ENCODE assay signal across 11 cellular contexts in genomic region chr1:153609585-153609907, GRCh38. TPM values are rescaled to one million over a fixed set of nuclear protein-coding genes. Genes with fewer than 3 reads are reported as not detected.
DNase-seq lines count a peak whose midpoint lies in the region; ATAC-seq and TF ChIP-seq lines count a peak whose summit lies in the region.
"Had no signal": no experiment of that assay in that cellular context is flagged by ENCODE, and none has a peak within 500 bp of the region (broad histone marks: within the 10 kb centered on the region; RNA-seq: fewer than 3 reads in every experiment).

No MANE protein-coding gene starts in this region.

- H3K4me1 Mint-ChIP-seq in endodermal cell = peaks cover 50% of the 10 kb centered on the region

- peaks cover 2% of the 10 kb centered on the region for H3K27me3 Mint-ChIP-seq in endodermal cell (ENCODE audit: insufficient read depth)

- H3K9me3 ChIP-seq in SK-N-SH = no peaks in the 10 kb centered on the region
- H3K9me3 ChIP-seq in endodermal cell (ENCODE audit: control insufficient read depth, low read length) = no peaks in the 10 kb centered on the region
- no peaks in the 10 kb centered on the region for H3K9me3 ChIP-seq in muscle layer of colon (ENCODE audit: low read length)
- no peaks in the 10 kb centered on the region for H3K9me3 ChIP-seq in tibial nerve

- H3K9ac ChIP-seq in SK-N-SH = peak overlapping the region; percentile 100; the same call in 1 of the 2 replicates
- no peak overlapping the region for H3K9ac ChIP-seq in endodermal cell (ENCODE audit: extremely low read depth, low read length, poor library complexity, severe bottlenecking)
- H3K9ac ChIP-seq in muscle layer of colon (ENCODE audit: low read length) = no peak overlapping the region

- H3K4me1 ChIP-seq in SK-N-SH (ENCODE audit: control insufficient read depth in 1 of 2, insufficient read depth in 2 of 2, low read depth in 1 of 2, low read length in 1 of 2) = peaks cover 15 to 23% of the 10 kb centered on the region in 2 experiments; a peak in 3 of 4 replicates
- H3K4me1 ChIP-seq in endodermal cell (ENCODE audit: control insufficient read depth, insufficient read depth, low read length) = peaks cover 3% of the 10 kb centered on the region
- peaks cover 42% of the 10 kb centered on the region for H3K4me1 ChIP-seq in muscle layer of colon (ENCODE audit: insufficient read depth, low read length)
- H3K4me1 ChIP-seq in tibial nerve = peaks cover 0 to 66% (median 41%) of the 10 kb centered on the region in 4 donors

- no peak for TF ChIP-seq RAD21 in SK-N-SH (IDR thresholded peaks at IDR 0.05; ENCODE audit: low read length)

- H3K9me3 Mint-ChIP-seq in endodermal cell = no peaks in the 10 kb centered on the region
- H3K9me3 Mint-ChIP-seq: natural killer cell treated with Interleukin-12 subunit alpha and Interleukin-12 subunit beta and Interleukin-15 and Interleukin-18, amount 100 ng/mL, for 72 hours had no signal

- H3K9me2 ChIP-seq in SK-N-SH = no peaks in the 10 kb centered on the region

- peaks cover 51% of the 10 kb centered on the region for H3K79me2 ChIP-seq in SK-N-SH (ENCODE audit: insufficient read depth)

- 77% methylated on average over 6 of the region's 6 CpGs for WGBS in SK-N-SH (ENCODE audit: low lambda C conversion rate)
- WGBS in endodermal cell (ENCODE audit: insufficient coverage in 1 of 2, insufficient read length in 1 of 2), 2 experiments = 78 to 100% methylated on average over 2 to 6 of the region's 6 CpGs
- WGBS in tibial nerve, 2 donors = 47 to 52% methylated on average over 6 of the region's 6 CpGs

- H2AFZ ChIP-seq in SK-N-SH (ENCODE audit: low read depth) = peak overlapping the region; percentile 48; the same call in 1 of the 2 replicates

- H3K36me3 Mint-ChIP-seq in endodermal cell (ENCODE audit: low read depth) = peaks cover 25% of the 10 kb centered on the region
- H3K36me3 Mint-ChIP-seq: natural killer cell treated with Interleukin-12 subunit alpha and Interleukin-12 subunit beta and Interleukin-15 and Interleukin-18, amount 100 ng/mL, for 72 hours had no signal

- H3K27me3 ChIP-seq in SK-N-SH (ENCODE audit: insufficient read depth) (no peaks in the 10 kb centered on the region), endodermal cell (ENCODE audit: control insufficient read depth, insufficient read depth, low read length, poor library complexity, severe bottlenecking) (no peaks in the 10 kb centered on the region), muscle layer of colon (ENCODE audit: control insufficient read depth in 1 of 2, insufficient read depth in 2 of 2, low read length in 2 of 2) (no peaks in the 10 kb centered on the region), tibial nerve (no peaks in the 10 kb centered on the region)

- CTCF ChIA-PET in SK-N-SH (lab: Yijun Ruan, JAX) = no interaction called here

- H3K27ac ChIP-seq in SK-N-SH (ENCODE audit: low read depth in 2 of 2, low read length in 1 of 2) (peak overlapping the region; percentile 58 to 84; a peak in 3 of 4 replicates), endodermal cell (ENCODE audit: low read depth, low read length) (no peak overlapping the region), muscle layer of colon (ENCODE audit: low read depth, low read length) (peak overlapping the region; percentile 60), tibial nerve (peak overlapping the region; percentile 89 to 99 (median 94))
- H3K27ac ChIP-seq: 22Rv1 had no signal

- H3K4me3 ChIP-seq in SK-N-SH (ENCODE audit: low read depth in 2 of 2, low read length in 1 of 2) (peak overlapping the region in 1 of 2 experiments; percentile 87; a peak in 1 of 4 replicates), endodermal cell (ENCODE audit: low read length) (peak overlapping the region; percentile 97), muscle layer of colon (ENCODE audit: low read depth in 1 of 2, low read length in 2 of 2) (peak overlapping the region in 1 of 2 donors; percentile 32), tibial nerve (peak overlapping the region; percentile 6 to 47 (median 31))

- no peak for TF ChIP-seq POLR2A in tibial nerve (IDR thresholded peaks at IDR 0.05)

- peak overlapping the region; percentile 79 for H3K4me3 Mint-ChIP-seq in endodermal cell
- H3K4me3 Mint-ChIP-seq: natural killer cell treated with Interleukin-12 subunit alpha and Interleukin-12 subunit beta and Interleukin-15 and Interleukin-18, amount 100 ng/mL, for 72 hours had no signal

- H3K27ac Mint-ChIP-seq in endodermal cell = peak overlapping the region; percentile 84
- H3K27ac Mint-ChIP-seq: natural killer cell treated with Interleukin-12 subunit alpha and Interleukin-12 subunit beta and Interleukin-15 and Interleukin-18, amount 100 ng/mL, for 72 hours had no signal

- H3K36me3 ChIP-seq in SK-N-SH (replicated peaks in 1 of 2; ENCODE audit: control insufficient read depth in 1 of 2, insufficient read depth in 2 of 2, low read length in 1 of 2) (peaks cover 13 to 27% of the 10 kb centered on the region in 2 experiments), endodermal cell (ENCODE audit: control insufficient read depth, insufficient read depth, low read length) (peaks cover 40% of the 10 kb centered on the region), muscle layer of colon (ENCODE audit: insufficient read depth, low read length) (peaks cover 22% of the 10 kb centered on the region), tibial nerve (peaks cover 0 to 27% (median 0%) of the 10 kb centered on the region in 3 donors)

- no peak for TF ChIP-seq EP300 in SK-N-SH (IDR thresholded peaks at IDR 0.05; ENCODE audit: borderline replicate concordance in 1 of 2, low read depth in 1 of 2, low read length in 1 of 2)
- no peak for TF ChIP-seq EP300 in tibial nerve (IDR thresholded peaks at IDR 0.05)

- POLR2A ChIA-PET in SK-N-SH (lab: Yijun Ruan, JAX) = no interaction called here

- DNase-seq in SK-N-SH = no peak
- DNase-seq in endodermal cell = no peak
- no peak for DNase-seq in tibial nerve (ENCODE audit: low spot score in 2 of 2)
- no peak for DNase-seq in MV-4-11 (lab: John Stamatoyannopoulos, UW)
- DNase-seq: GDM1 had no signal

- H3F3A ChIP-seq in SK-N-SH (replicated peaks; ENCODE audit: insufficient read depth) = peaks cover 25% of the 10 kb centered on the region

- TF ChIP-seq CTCF in SK-N-SH (IDR thresholded peaks at IDR 0.05) (no peak), endodermal cell (conservative IDR thresholded peaks at IDR 0.05) (no peak), tibial nerve (IDR thresholded peaks at IDR 0.05) (no peak)

- peak overlapping the region; percentile 99 for H3K4me2 ChIP-seq in SK-N-SH

- ATAC-seq in SK-N-SH treated with all-trans-retinoic acid at 6 μM for 48 hours (no peak), HG02852 (IDR thresholded peaks at IDR 0.05; ENCODE audit: unreplicated experiment) (no peak), GM21723 (IDR thresholded peaks at IDR 0.05; ENCODE audit: unreplicated experiment) (no peak)

- no peaks in the 10 kb centered on the region for H4K20me1 ChIP-seq in SK-N-SH (ENCODE audit: insufficient read depth)

TF ChIP-seq in SK-N-SH, 30 proteins besides CTCF, POLR2A, EP300 and RAD21 (continues in another document):
- TF ChIP-seq RFX5 (IDR thresholded peaks at IDR 0.05; ENCODE audit: low read length) = no peak
- no peak for TF ChIP-seq JUND (IDR thresholded peaks at IDR 0.05)
- no peak for TF ChIP-seq MXI1 (IDR thresholded peaks at IDR 0.05; ENCODE audit: low read depth, low read length)
- no peak for TF ChIP-seq TEAD4 (IDR thresholded peaks at IDR 0.05; ENCODE audit: borderline replicate concordance, insufficient read depth)
- no peak for TF ChIP-seq NFIC (IDR thresholded peaks at IDR 0.05; ENCODE audit: borderline replicate concordance)

TF ChIP-seq in SK-N-SH treated with all-trans-retinoic acid at 6 μM for 48 hours, 23 proteins besides CTCF, POLR2A, EP300 and RAD21:
- TF ChIP-seq BACH2 (CRISPR knock-in tag; IDR thresholded peaks at IDR 0.05; ENCODE audit: borderline replicate concordance) (no peak), PPARA (CRISPR knock-in tag; IDR thresholded peaks at IDR 0.05; ENCODE audit: borderline replicate concordance) (no peak), SNAI2 (CRISPR knock-in tag; IDR thresholded peaks at IDR 0.05) (no peak), ZNF565 (CRISPR knock-in tag; conservative IDR thresholded peaks at IDR 0.05; ENCODE audit: low read depth) (no peak)

RNA-seq across cellular contexts. Expression of gene S100A16, which starts 3.4 kb away (rescaled TPM):
- polyA plus RNA-seq in SK-N-SH (2012; rRNA removed) = 512 and 521 TPM in 2 replicates
- polyA plus RNA-seq in SK-N-SH (2012; cell fraction: cytosol; rRNA removed) = 347 and 466 TPM in 2 replicates
- polyA plus RNA-seq in SK-N-SH (2012; cell fraction: nucleus; rRNA removed) = 144 and 169 TPM in 2 replicates
- 100 to 1,000 TPM; 149 to 152 TPM for total RNA-seq in endodermal cell
- polyA plus RNA-seq in endodermal cell (2013, experiment 1 of 2) = 79.3 TPM
- 84.9 TPM for polyA plus RNA-seq in endodermal cell (2013, experiment 2 of 2)
- 100 to 1,000 TPM in 2 of 4 donors, 10 to 100 TPM in 2; 45.5 to 120 (median 77.1) TPM for total RNA-seq in tibial nerve
- total RNA-seq: natural killer cell treated with Interleukin-12 subunit alpha and Interleukin-12 subunit beta and Interleukin-15 and Interleukin-18, amount 100 ng/mL, for 72 hours had no signal

RNA-seq across cellular contexts. Expression of gene S100A14, which starts 6.6 kb away (rescaled TPM):
- polyA plus RNA-seq in SK-N-SH (2012; rRNA removed) = 0.15 TPM in 1 of 2 replicates, not detected in the other
- 0.07 TPM in 1 of 2 replicates, not detected in the other for polyA plus RNA-seq in SK-N-SH (2012; cell fraction: cytosol; rRNA removed)
- polyA plus RNA-seq in SK-N-SH (2012; cell fraction: nucleus; rRNA removed) = 0.39 TPM in 1 of 2 replicates, not detected in the other
- 100 to 1,000 TPM in 1 of 2 donors, 10 to 100 TPM in 1; 53.8 to 119 TPM for total RNA-seq in endodermal cell
- polyA plus RNA-seq in endodermal cell (2013, experiment 1 of 2) = 1.4 TPM
- 0.54 TPM for polyA plus RNA-seq in endodermal cell (2013, experiment 2 of 2)
- 10 to 100 TPM in 1 of 4 donors, not detected in 3; 15.3 TPM for total RNA-seq in tibial nerve
- total RNA-seq: natural killer cell treated with Interleukin-12 subunit alpha and Interleukin-12 subunit beta and Interleukin-15 and Interleukin-18, amount 100 ng/mL, for 72 hours had no signal

RNA-seq across cellular contexts. Expression of gene S100A13, which starts 17.8 kb away (rescaled TPM):
- polyA plus RNA-seq in SK-N-SH (2012; rRNA removed) = 12.3 and 17.1 TPM in 2 replicates
- 11.4 and 14.2 TPM in 2 replicates for polyA plus RNA-seq in SK-N-SH (2012; cell fraction: cytosol; rRNA removed)
- 41.5 and 44.3 TPM in 2 replicates for polyA plus RNA-seq in SK-N-SH (2012; cell fraction: nucleus; rRNA removed)
- total RNA-seq in endodermal cell (100 to 1,000 TPM; 224 to 284 TPM), tibial nerve (100 to 1,000 TPM in 3 of 4 donors, 10 to 100 TPM in 1; 74.4 to 151 (median 121) TPM)
- 186 TPM for polyA plus RNA-seq in endodermal cell (2013, experiment 1 of 2)
- polyA plus RNA-seq in endodermal cell (2013, experiment 2 of 2) = 215 TPM

RNA-seq across cellular contexts. Expression of gene S100A1, which starts 18.7 kb away (rescaled TPM):
- polyA plus RNA-seq in SK-N-SH (2012; rRNA removed) = 0.18 TPM in 1 of 2 replicates, not detected in the other
- polyA plus RNA-seq in SK-N-SH (2012; cell fraction: cytosol; rRNA removed) = 0.10 and 0.14 TPM in 2 replicates
- 0.11 and 0.21 TPM in 2 replicates for polyA plus RNA-seq in SK-N-SH (2012; cell fraction: nucleus; rRNA removed)
- total RNA-seq in endodermal cell (1 to 10 TPM; 1.8 to 5.0 TPM), tibial nerve (100 to 1,000 TPM in 1 of 4 donors, 10 to 100 TPM in 3; 41.4 to 102 (median 69.2) TPM)
- 1.8 TPM for polyA plus RNA-seq in endodermal cell (2013, experiment 1 of 2)
- polyA plus RNA-seq in endodermal cell (2013, experiment 2 of 2) = 2.2 TPM
- total RNA-seq: natural killer cell treated with Interleukin-12 subunit alpha and Interleukin-12 subunit beta and Interleukin-15 and Interleukin-18, amount 100 ng/mL, for 72 hours had no signal

RNA-seq across cellular contexts. Expression of gene CHTOP, which starts 24.3 kb away (rescaled TPM):
- 76.7 and 84.9 TPM in 2 replicates for polyA plus RNA-seq in SK-N-SH (2012; rRNA removed)
- polyA plus RNA-seq in SK-N-SH (2012; cell fraction: cytosol; rRNA removed) = 63.8 and 71.2 TPM in 2 replicates
- polyA plus RNA-seq in SK-N-SH (2012; cell fraction: nucleus; rRNA removed) = 96.8 and 111 TPM in 2 replicates
- total RNA-seq in endodermal cell (100 to 1,000 TPM in 1 of 2 donors, 10 to 100 TPM in 1; 98.4 to 117 TPM), tibial nerve (10 to 100 TPM; 49.0 to 66.6 (median 56.5) TPM)
- 115 TPM for polyA plus RNA-seq in endodermal cell (2013, experiment 1 of 2)
- 106 TPM for polyA plus RNA-seq in endodermal cell (2013, experiment 2 of 2)
